ENCODE assay signal across 5 cellular contexts in the genomic region with DNA sequence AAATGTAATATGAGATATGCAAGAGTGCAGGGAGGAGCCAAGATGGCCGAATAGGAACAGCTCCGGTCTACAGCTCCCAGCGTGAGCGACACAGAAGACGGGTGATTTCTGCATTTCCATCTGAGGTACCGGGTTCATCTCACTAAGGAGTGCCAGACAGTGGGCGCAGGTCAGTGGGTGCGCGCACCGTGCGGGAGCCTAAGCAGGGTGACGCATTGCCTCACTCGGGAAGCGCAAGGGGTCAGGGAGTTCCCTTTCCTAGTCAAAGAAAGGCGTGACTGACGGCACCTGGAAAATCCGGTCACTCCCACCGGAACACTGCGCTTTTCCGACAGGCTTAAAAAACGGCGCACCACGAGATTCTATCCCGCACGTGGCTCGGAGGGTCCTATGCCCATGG.
DNase-seq lines count a peak whose midpoint lies in the region; TF ChIP-seq lines count a peak whose summit lies in the region.
"Not testable (repeated sequence)": the region's sequence is repeated elsewhere in the genome, so short reads cannot be mapped to it uniquely, and the experiment has no call there.

No MANE protein-coding gene starts in this region.

- not testable (repeated sequence) for H3K4ac ChIP-seq in H9 (ENCODE audit: low read depth, low read length); neuronal stem cell (ENCODE audit: low read length)

- not testable (repeated sequence) for H3K23ac ChIP-seq in H9 (ENCODE audit: insufficient read length, low read depth, low read length); neuronal stem cell (ENCODE audit: low read depth, low read length, poor library complexity)

- H4K20me1 ChIP-seq in H9 (ENCODE audit: control insufficient read depth, insufficient read depth, insufficient read length): not testable (repeated sequence)

- not testable (repeated sequence) for H2BK5ac ChIP-seq in H9 (ENCODE audit: insufficient read length, low read length); neuronal stem cell (ENCODE audit: low read length)

- not testable (repeated sequence) for H3K79me2 ChIP-seq in H9 (ENCODE audit: insufficient read depth, low read length)

- not testable (repeated sequence) for H2BK12ac ChIP-seq in H9 (ENCODE audit: insufficient read length, low read depth, low read length); neuronal stem cell (ENCODE audit: low read length)

- not testable (repeated sequence) for H3K27me3 Mint-ChIP-seq in H9 (ENCODE audit: low read depth)

- H4K5ac ChIP-seq in H9 (ENCODE audit: insufficient read length, low read depth, low read length): not testable (repeated sequence)

- H3K56ac ChIP-seq in H9 (ENCODE audit: insufficient read length, low read depth, low read length): not testable (repeated sequence)

- H3K23me2 ChIP-seq in H9 (ENCODE audit: insufficient read length, low read depth, low read length, poor library complexity, severe bottlenecking): not testable (repeated sequence)

- WGBS in H9 (ENCODE audit: extremely low coverage, insufficient read length, low lambda C conversion rate): no CpG with 5 or more reads among the region's 26 CpGs
- WGBS in neuronal stem cell (ENCODE audit: extremely low coverage in 2 of 2, insufficient read length in 2 of 2, insufficient replicate concordance in 1 of 2), 2 donors: no CpG with 5 or more reads among the region's 26 CpGs

- H2BK20ac ChIP-seq in H9 (ENCODE audit: low read depth, low read length, poor library complexity, severe bottlenecking): not testable (repeated sequence)

- not testable (repeated sequence) for H4K91ac ChIP-seq in H9 (ENCODE audit: insufficient read length, low read depth, low read length); neuronal stem cell (ENCODE audit: low read depth, low read length, poor library complexity)

- peaks cover 6 to 20% of the 10 kb centered on the region in 2 experiments; a peak in 3 of 5 replicates for H3K9me3 Mint-ChIP-seq in H9

- H3K9me3 ChIP-seq in H9 (ENCODE audit: control insufficient read depth, low read depth, low read length); SJCRH30 (replicated peaks); neuronal stem cell (replicated peaks in 1 of 2; ENCODE audit: control insufficient read depth in 2 of 2, insufficient read depth in 1 of 2, low read depth in 1 of 2, low read length in 2 of 2): not testable (repeated sequence)

- H4K8ac ChIP-seq in H9 (replicated peaks; ENCODE audit: insufficient read length, low read depth, low read length); neuronal stem cell (ENCODE audit: low read depth, low read length): not testable (repeated sequence)

- not testable (repeated sequence) for H3K9ac ChIP-seq in H9 (ENCODE audit: extremely low read depth, insufficient read length, low read length); neuronal stem cell (ENCODE audit: low read depth, low read length, poor library complexity)

- not testable (repeated sequence) for H3K27me3 ChIP-seq in H9 (ENCODE audit: insufficient read depth, low read length); SJCRH30; neuronal stem cell (ENCODE audit: control insufficient read depth in 3 of 3, insufficient read depth in 3 of 3, low read depth in 1 of 3, low read length in 3 of 3)

- H3K79me1 ChIP-seq in H9 (ENCODE audit: insufficient read depth, low read depth, low read length, poor library complexity, severe bottlenecking); neuronal stem cell (ENCODE audit: low read depth, low read length): not testable (repeated sequence)

- not testable (repeated sequence) for H3K4me1 ChIP-seq in H9 (ENCODE audit: insufficient read depth, low read length); SJCRH30; neuronal stem cell (ENCODE audit: control insufficient read depth in 2 of 2, insufficient read depth in 1 of 2, low read depth in 1 of 2, low read length in 2 of 2)

- peak overlapping the region; percentile 51 to 93 (median 93); a peak in 5 of 7 replicates for H3K27ac Mint-ChIP-seq in H9

- not testable (repeated sequence) for H3K36me3 ChIP-seq in SJCRH30; neuronal stem cell (replicated peaks in 1 of 2; ENCODE audit: control insufficient read depth in 2 of 2, insufficient read depth in 2 of 2, low read length in 2 of 2)

- H3K18ac ChIP-seq in H9 (ENCODE audit: insufficient read length, low read depth, low read length); neuronal stem cell (ENCODE audit: low read length): not testable (repeated sequence)

- not testable (repeated sequence) for H3T11ph ChIP-seq in H9 (ENCODE audit: low read length)

- H3K4me3 Mint-ChIP-seq in H9: peak overlapping the region in 1 of 2 experiments; percentile 8; a peak in 1 of 5 replicates

- TF ChIP-seq CTCF in H9 (conservative IDR thresholded peaks at IDR 0.05): not testable (repeated sequence)

- not testable (repeated sequence) for H3K4me1 Mint-ChIP-seq in H9

- not testable (repeated sequence) for H2AK5ac ChIP-seq in H9 (ENCODE audit: insufficient read length, low read length); neuronal stem cell (ENCODE audit: low read depth, low read length)

- not testable (repeated sequence) for H2BK120ac ChIP-seq in H9 (ENCODE audit: low read depth, low read length, poor library complexity, severe bottlenecking); neuronal stem cell (ENCODE audit: low read depth, low read length)

- H3K4me2 ChIP-seq in H9 (ENCODE audit: insufficient read depth, insufficient read length, low read length); neuronal stem cell (ENCODE audit: insufficient read depth, low read length, poor library complexity, severe bottlenecking): not testable (repeated sequence)

- not testable (repeated sequence) for H2AFZ ChIP-seq in H9 (ENCODE audit: low read length)
- peak overlapping the region; percentile 50 for H2AFZ ChIP-seq in neuronal stem cell (ENCODE audit: low read length)

- not testable (repeated sequence) for H2BK15ac ChIP-seq in H9 (ENCODE audit: low read depth, low read length); neuronal stem cell (ENCODE audit: low read length)

- DNase-seq in Daoy (ENCODE audit: low read depth): peak; percentile 7
- DNase-seq in H9; SJCRH30; neuronal stem cell (ENCODE audit: low spot score): not testable (repeated sequence)
- peak; percentile 70 for DNase-seq in NCI-H748 (lab: John Stamatoyannopoulos, UW; ENCODE audit: unreplicated experiment)

- peaks cover 2 to 22% (median 2%) of the 10 kb centered on the region in 3 experiments; a peak in 4 of 7 replicates for H3K36me3 Mint-ChIP-seq in H9 (ENCODE audit: insufficient read depth in 1 of 3, low read depth in 3 of 3)

- not testable (repeated sequence) for H3K14ac ChIP-seq in H9 (ENCODE audit: insufficient read depth, low read length); neuronal stem cell (ENCODE audit: low read length)

- H3K27ac ChIP-seq in H9 (ENCODE audit: insufficient read length, low read depth, low read length); SJCRH30; neuronal stem cell (replicated peaks; ENCODE audit: low read length): not testable (repeated sequence)

- H3K4me3 ChIP-seq in SJCRH30: peak overlapping the region; percentile 19; the same call in 1 of the 2 replicates
- not testable (repeated sequence) for H3K4me3 ChIP-seq in neuronal stem cell (ENCODE audit: low read length in 2 of 2)
